Comparison of ENCODE assay signal across 22 cellular contexts in genomic region chr12:67091678-67092077, GRCh38.
A peak's percentile ranks its signal among the peaks of the same experiment; 100 is the strongest.
DNase-seq lines count a peak whose midpoint lies in the region; ATAC-seq and TF ChIP-seq lines count a peak whose summit lies in the region.
"Had no signal": no experiment of that assay in that cellular context is flagged by ENCODE, and none has a peak within 500 bp of the region (broad histone marks: within the 10 kb centered on the region; RNA-seq: fewer than 3 reads in every experiment).

No MANE protein-coding gene starts in this region.

- H3K27ac Mint-ChIP-seq in MCF 10A (ENCODE audit: low read depth, unreplicated experiment): no peak overlapping the region
- H3K27ac Mint-ChIP-seq in activated CD8-positive, alpha-beta memory T cell treated with anti-CD3 and anti-CD28 coated beads, Interleukin-2, amount 10 ng/mL, durations not matched to agents 7 days and 5 days: no peak overlapping the region
- H3K27ac Mint-ChIP-seq: B cell; CD4-positive, CD25-positive, alpha-beta regulatory T cell; CD8-positive, alpha-beta T cell; GM23338; H9 had no signal

- no peaks in the 10 kb centered on the region for H3K9me3 ChIP-seq in breast epithelium
- H3K9me3 ChIP-seq in transverse colon: no peaks in the 10 kb centered on the region
- H3K9me3 ChIP-seq: BLaER1, Caco-2 had no signal

- in situ Hi-C loops in transverse colon (cut with MboI; ENCODE audit: low pct_ligation_motif_present in 1 of 4, low pct_unique_long_range_greater_than_20kb in 1 of 4, low sequenced_read_pairs in 3 of 4): no loop called here

- no peak for TF ChIP-seq CTCF in MCF 10A (IDR thresholded peaks at IDR 0.05; ENCODE audit: unreplicated experiment)
- TF ChIP-seq CTCF in breast epithelium (IDR thresholded peaks at IDR 0.05): no peak
- no peak for TF ChIP-seq CTCF in epithelial cell of esophagus (IDR thresholded peaks at IDR 0.05; ENCODE audit: insufficient read depth, low read depth, low read length, missing control alignments)
- TF ChIP-seq CTCF in foreskin keratinocyte (conservative IDR thresholded peaks at IDR 0.05): no peak
- no peak for TF ChIP-seq CTCF in transverse colon (IDR thresholded peaks at IDR 0.05)

- intact Hi-C loops in MCF 10A (cut with micrococcal nuclease): no loop called here
- intact Hi-C loops in breast epithelium (cut with DNase I; ENCODE audit: low total_unique reads): no loop called here
- intact Hi-C loops in transverse colon (cut with DNase I; ENCODE audit: low total_unique reads): no loop called here

- no peaks in the 10 kb centered on the region for H3K9me3 Mint-ChIP-seq in MCF 10A (ENCODE audit: unreplicated experiment)
- no peaks in the 10 kb centered on the region for H3K9me3 Mint-ChIP-seq in activated CD8-positive, alpha-beta memory T cell treated with anti-CD3 and anti-CD28 coated beads, Interleukin-2, amount 10 ng/mL, durations not matched to agents 7 days and 5 days (ENCODE audit: low read depth)
- H3K9me3 Mint-ChIP-seq: GM23338, H9 had no signal

- ATAC-seq in foreskin keratinocyte: peak; percentile 91
- no peak for ATAC-seq in activated CD8-positive, alpha-beta memory T cell treated with anti-CD3 and anti-CD28 coated beads, Interleukin-2, amount 10 ng/mL, durations not matched to agents 7 days and 5 days
- no peak for ATAC-seq in HG02798 (IDR thresholded peaks at IDR 0.05; ENCODE audit: poor library complexity, unreplicated experiment)
- ATAC-seq: CD8-positive, alpha-beta T cell; GM12878; GM23338; HCT116 had no signal

- peaks cover 13% of the 10 kb centered on the region for H3K4me1 Mint-ChIP-seq in MCF 10A (ENCODE audit: insufficient read depth, unreplicated experiment)
- H3K4me1 Mint-ChIP-seq in activated CD8-positive, alpha-beta memory T cell treated with anti-CD3 and anti-CD28 coated beads, Interleukin-2, amount 10 ng/mL, durations not matched to agents 7 days and 5 days: no peaks in the 10 kb centered on the region
- H3K4me1 Mint-ChIP-seq: B cell; CD4-positive, CD25-positive, alpha-beta regulatory T cell had no signal

- DNase-seq in MCF 10A (ENCODE audit: unreplicated experiment) (peak; percentile 55), breast epithelium (ENCODE audit: low spot score in 2 of 2) (no peak), epithelial cell of esophagus (ENCODE audit: low read depth) (peak; percentile 80), foreskin keratinocyte (peak; percentile 60 to 75), transverse colon (no peak)
- DNase-seq in activated CD8-positive, alpha-beta memory T cell treated with anti-CD3 and anti-CD28 coated beads, Interleukin-2, amount 10 ng/mL, durations not matched to agents 7 days and 5 days: no peak
- DNase-seq: Caco-2; CD4-positive, CD25-positive, alpha-beta regulatory T cell; CD8-positive, alpha-beta T cell; DMS 273 treated with DMSO at 0.1 percent for 48 hours; DMS79; EL; GDM1; H9 had no signal

- BruUV-seq in MCF 10A (replicated peaks; lab: Mats Ljungman, UMichigan): no TSS peak

- no peak overlapping the region for H3K27ac ChIP-seq in breast epithelium
- peak overlapping the region; percentile 19 for H3K27ac ChIP-seq in foreskin keratinocyte
- H3K27ac ChIP-seq in transverse colon: no peak overlapping the region
- H3K27ac ChIP-seq: 22Rv1, BLaER1, C4-2B had no signal

- TF ChIP-seq EP300 in transverse colon (IDR thresholded peaks at IDR 0.05; ENCODE audit: low read depth): no peak

- H3K4me3 Mint-ChIP-seq in MCF 10A (ENCODE audit: unreplicated experiment): no peak overlapping the region
- H3K4me3 Mint-ChIP-seq in activated CD8-positive, alpha-beta memory T cell treated with anti-CD3 and anti-CD28 coated beads, Interleukin-2, amount 10 ng/mL, durations not matched to agents 7 days and 5 days: no peak overlapping the region
- H3K4me3 Mint-ChIP-seq: B cell; CD4-positive, CD25-positive, alpha-beta regulatory T cell; CD8-positive, alpha-beta T cell; GM23338; H9 had no signal

- H3K36me3 ChIP-seq in breast epithelium (no peaks in the 10 kb centered on the region), transverse colon (no peaks in the 10 kb centered on the region)
- H3K36me3 ChIP-seq: BLaER1 had no signal

- H3K27me3 Mint-ChIP-seq in MCF 10A (ENCODE audit: insufficient read depth, unreplicated experiment): no peaks in the 10 kb centered on the region
- H3K27me3 Mint-ChIP-seq in activated CD8-positive, alpha-beta memory T cell treated with anti-CD3 and anti-CD28 coated beads, Interleukin-2, amount 10 ng/mL, durations not matched to agents 7 days and 5 days: peaks cover 9% of the 10 kb centered on the region
- H3K27me3 Mint-ChIP-seq: CD4-positive, CD25-positive, alpha-beta regulatory T cell had no signal

- 57 to 88% methylated on average over 1 of the region's 1 CpG for WGBS in transverse colon (ENCODE audit: low coverage in 1 of 2), 2 donors

- POLR2A ChIA-PET in MCF 10A (lab: Yijun Ruan, JAX): interaction anchor here (0.6 to 1.5 kb wide), 3 partner anchors 22 to 1051 kb away, joined by 3 to 6 read pairs (median 6); partner anchors contain the start of gene CAND1

- H3K36me3 Mint-ChIP-seq in MCF 10A (ENCODE audit: insufficient read depth, unreplicated experiment): no peaks in the 10 kb centered on the region
- no peaks in the 10 kb centered on the region for H3K36me3 Mint-ChIP-seq in activated CD8-positive, alpha-beta memory T cell treated with anti-CD3 and anti-CD28 coated beads, Interleukin-2, amount 10 ng/mL, durations not matched to agents 7 days and 5 days
- H3K36me3 Mint-ChIP-seq: CD4-positive, CD25-positive, alpha-beta regulatory T cell; CD8-positive, alpha-beta T cell had no signal

- TF ChIP-seq POLR2A in breast epithelium (IDR thresholded peaks at IDR 0.05) (no peak), transverse colon (IDR thresholded peaks at IDR 0.05) (no peak)

- H3K27me3 ChIP-seq in breast epithelium: no peaks in the 10 kb centered on the region
- no peaks in the 10 kb centered on the region for H3K27me3 ChIP-seq in foreskin keratinocyte
- H3K27me3 ChIP-seq in transverse colon: no peaks in the 10 kb centered on the region
- H3K27me3 ChIP-seq: BLaER1 had no signal

- CTCF ChIA-PET in MCF 10A (lab: Yijun Ruan, JAX): interaction anchor here (0.6 to 1.3 kb wide), 4 partner anchors 9 to 1860 kb away, joined by 3 to 5 read pairs (median 4); no protein-coding TSS in a partner anchor
- CTCF ChIA-PET in activated CD8-positive, alpha-beta memory T cell treated with anti-CD3 and anti-CD28 coated beads, Interleukin-2, amount 10 ng/mL, durations not matched to agents 7 days and 5 days (lab: Charles Lee): no interaction called here

- no peaks in the 10 kb centered on the region for H3K4me1 ChIP-seq in breast epithelium
- peaks cover 8% of the 10 kb centered on the region for H3K4me1 ChIP-seq in foreskin keratinocyte
- H3K4me1 ChIP-seq in transverse colon: no peaks in the 10 kb centered on the region
- H3K4me1 ChIP-seq: BLaER1, Caco-2 had no signal

- H3K4me3 ChIP-seq in breast epithelium (no peak overlapping the region), epithelial cell of esophagus (ENCODE audit: low read length) (no peak overlapping the region), transverse colon (no peak overlapping the region)
- H3K4me3 ChIP-seq: BLaER1, GM12878, GM23338 had no signal

Comparison
In these comparisons a context has a peak if more than half of its experiments do, and no peak if none do; other contexts are left out.
1. DNase-seq: peak in MCF 10A (single experiment), epithelial cell of esophagus (single experiment) and foreskin keratinocyte (2 of 2); none in breast epithelium (0 of 2), activated CD8-positive, alpha-beta memory T cell treated with anti-CD3 and anti-CD28 coated beads, Interleukin-2, amount 10 ng/mL, durations not matched to agents 7 days and 5 days (single experiment) and transverse colon (single experiment).